ENCODE assay signal across 18 cellular contexts in genomic region chr4:38157592-38157991, GRCh38.
DNase-seq lines count a peak whose midpoint lies in the region; ATAC-seq, FAIRE-seq and TF ChIP-seq lines count a peak whose summit lies in the region.
"Had no signal": no experiment of that assay in that cellular context is flagged by ENCODE, and none has a peak within 500 bp of the region (broad histone marks: within the 10 kb centered on the region; RNA-seq: fewer than 3 reads in every experiment).

No MANE protein-coding gene starts in this region.

- H4K20me1 ChIP-seq in IMR-90 (ENCODE audit: insufficient read depth, low read length) (no peaks in the 10 kb centered on the region), keratinocyte (ENCODE audit: control insufficient read depth, extremely low read depth, insufficient read depth, low read length) (no peaks in the 10 kb centered on the region)

- peak overlapping the region; percentile 24; the same call in 1 of the 2 replicates for H4K91ac ChIP-seq in IMR-90 (ENCODE audit: insufficient read depth, low read depth, low read length)

- no peak for ATAC-seq in A549
- no peak for ATAC-seq in IMR-90 (ENCODE audit: low read depth)
- ATAC-seq in T-helper 17 cell: no peak
- ATAC-seq: activated T-helper 17 cell treated with anti-CD3 and anti-CD28 coated beads, Interleukin-2, amount 50 U/mL, for 72 hours had no signal

- H3K4me1 Mint-ChIP-seq in T-helper 17 cell: peaks cover 42% of the 10 kb centered on the region

- no peak overlapping the region for H3K4me3 Mint-ChIP-seq in T-helper 17 cell
- H3K4me3 Mint-ChIP-seq: activated B cell treated with CpG ODN at 0.5 μM for 24 hours; activated T-helper 17 cell treated with anti-CD3 and anti-CD28 coated beads, Interleukin-2, amount 50 U/mL, for 72 hours had no signal

- H4K8ac ChIP-seq in IMR-90 (ENCODE audit: low read depth in 2 of 2, low read length in 2 of 2): no peak overlapping the region

- intact Hi-C loops in IMR-90 (cut with micrococcal nuclease): no loop called here

- POLR2A ChIA-PET in A549 (lab: Yijun Ruan, JAX): no interaction called here
- POLR2A ChIA-PET in IMR-90 (lab: Charles Lee; ENCODE audit: unreplicated experiment): no interaction called here

- H2BK20ac ChIP-seq in IMR-90 (ENCODE audit: low read depth, low read length): peak overlapping the region; percentile 71; the same call in 1 of the 2 replicates

- TF ChIP-seq CTCF in A549 (IDR thresholded peaks at IDR 0.05): no peak
- no peak for TF ChIP-seq CTCF in IMR-90 (conservative IDR thresholded peaks at IDR 0.05; ENCODE audit: low read depth, low read length)
- TF ChIP-seq CTCF in keratinocyte (optimal IDR thresholded peaks at IDR 0.05 in 1 of 3, IDR thresholded peaks at IDR 0.05 in 1 of 3, conservative IDR thresholded peaks at IDR 0.05 in 1 of 3; ENCODE audit: extremely low read depth in 1 of 3, insufficient read depth in 2 of 3, low read length in 3 of 3): no peak
- TF ChIP-seq CTCF in WERI-Rb-1 (IDR thresholded peaks at IDR 0.05; ENCODE audit: low read depth, low read length): no peak

- H3K27ac ChIP-seq in A549: peak overlapping the region; percentile 72 to 77
- no peak overlapping the region for H3K27ac ChIP-seq in IMR-90 (ENCODE audit: insufficient read depth, low read length)
- H3K27ac ChIP-seq in keratinocyte (ENCODE audit: control insufficient read depth, insufficient read depth, low read length): peak overlapping the region; percentile 48
- no peak overlapping the region for H3K27ac ChIP-seq in WERI-Rb-1

- H2BK5ac ChIP-seq in IMR-90 (ENCODE audit: low read depth, low read length, poor library complexity, severe bottlenecking): no peak overlapping the region

- FAIRE-seq in A549 (lab: Jason Lieb, UNC) (no peak), keratinocyte (lab: Jason Lieb, UNC) (peak; percentile 91), RCC 7860 (lab: Jason Lieb, UNC) (no peak)
- FAIRE-seq: GM12892, H1 had no signal

- H3K79me1 ChIP-seq in IMR-90 (ENCODE audit: low read depth in 1 of 2, low read length in 2 of 2): no peaks in the 10 kb centered on the region; a peak in 1 of 4 replicates

- no peak for TF ChIP-seq RAD21 in A549 (conservative IDR thresholded peaks at IDR 0.05 in 1 of 2, IDR thresholded peaks at IDR 0.05 in 1 of 2)
- no peak for TF ChIP-seq RAD21 in IMR-90 (IDR thresholded peaks at IDR 0.05; ENCODE audit: low read length)

- BruUV-seq in IMR-90 (replicated peaks; lab: Mats Ljungman, UMichigan): no TSS peak

- H3K36me3 Mint-ChIP-seq in T-helper 17 cell (ENCODE audit: low read depth): no peaks in the 10 kb centered on the region

- peak overlapping the region; percentile 13 for H2AK9ac ChIP-seq in IMR-90 (replicated peaks; ENCODE audit: low read depth, low read length, poor library complexity)

- no peak overlapping the region for H3K56ac ChIP-seq in IMR-90 (ENCODE audit: extremely low read depth, insufficient read depth, low read length)

- H2BK15ac ChIP-seq in IMR-90 (ENCODE audit: low read depth, low read length): 0 out of 3 replicates have a peak overlapping the region, but pooled peaks have one; percentile 17

- 0 out of 2 replicates have a peak overlapping the region, but pooled peaks have one; percentile 44 for H3K14ac ChIP-seq in IMR-90 (replicated peaks; ENCODE audit: low read depth, low read length)

- H2AK5ac ChIP-seq in IMR-90 (ENCODE audit: low read depth, low read length): peak overlapping the region; percentile 53

- H3K9ac ChIP-seq in IMR-90 (ENCODE audit: low read depth, low read length): no peak overlapping the region
- peak overlapping the region; percentile 1 for H3K9ac ChIP-seq in keratinocyte (ENCODE audit: control insufficient read depth, extremely low read depth, insufficient read depth, low read length)

- no peaks in the 10 kb centered on the region for H3K27me3 Mint-ChIP-seq in T-helper 17 cell
- H3K27me3 Mint-ChIP-seq: activated B cell treated with CpG ODN at 0.5 μM for 24 hours; activated T-helper 17 cell treated with anti-CD3 and anti-CD28 coated beads, Interleukin-2, amount 50 U/mL, for 72 hours had no signal

- H3K18ac ChIP-seq in IMR-90 (ENCODE audit: low read depth, low read length): no peak overlapping the region; the same call in 1 of the 2 replicates

- H3K27ac Mint-ChIP-seq in T-helper 17 cell: peak overlapping the region; percentile 96
- H3K27ac Mint-ChIP-seq: activated B cell treated with CpG ODN at 0.5 μM for 24 hours had no signal

- H3K36me3 ChIP-seq in IMR-90 (ENCODE audit: control insufficient read depth, insufficient read depth, low read length) (no peaks in the 10 kb centered on the region), keratinocyte (ENCODE audit: control insufficient read depth in 2 of 2, extremely low read depth in 1 of 2, insufficient read depth in 2 of 2, low read length in 2 of 2) (no peaks in the 10 kb centered on the region), WERI-Rb-1 (no peaks in the 10 kb centered on the region)

- no peak overlapping the region for H3K4me3 ChIP-seq in A549
- no peak overlapping the region for H3K4me3 ChIP-seq in IMR-90 (ENCODE audit: insufficient read depth, low read depth, low read length)
- H3K4me3 ChIP-seq in keratinocyte (ENCODE audit: control insufficient read depth in 2 of 3, extremely low read depth in 1 of 3, insufficient read depth in 2 of 3, low read depth in 1 of 3, low read length in 3 of 3): no peak overlapping the region
- H3K4me3 ChIP-seq in WERI-Rb-1 (ENCODE audit: low read depth, low read length): no peak overlapping the region

- 20% methylated on average over 1 of the region's 1 CpG for WGBS in A549 (ENCODE audit: missing lambda C conversion rate)
- WGBS in IMR-90 (ENCODE audit: extremely low coverage in 2 of 2, insufficient read length in 1 of 2), 2 experiments: 100% methylated on average over 1 of the region's 1 CpG; no CpG with 5 or more reads in 1 of the 2 experiments

- H3K9me3 ChIP-seq in A549: no peaks in the 10 kb centered on the region
- H3K9me3 ChIP-seq in IMR-90 (ENCODE audit: control insufficient read depth, insufficient read depth, low read length): no peaks in the 10 kb centered on the region
- H3K9me3 ChIP-seq in T-helper 17 cell (ENCODE audit: control insufficient read depth, low read length, poor library complexity, severe bottlenecking): no peaks in the 10 kb centered on the region
- no peaks in the 10 kb centered on the region for H3K9me3 ChIP-seq in keratinocyte (ENCODE audit: control insufficient read depth, low read depth, low read length)
- H3K9me3 ChIP-seq in WERI-Rb-1 (ENCODE audit: severe bottlenecking): no peaks in the 10 kb centered on the region
- H3K9me3 ChIP-seq: Caco-2 had no signal

- H3K79me2 ChIP-seq in keratinocyte (ENCODE audit: control insufficient read depth, insufficient read depth, low read length): no peaks in the 10 kb centered on the region

- no peak for TF ChIP-seq EP300 in A549 (IDR thresholded peaks at IDR 0.05)

- H4K5ac ChIP-seq in IMR-90 (ENCODE audit: low read depth, low read length): no peak overlapping the region

- peak overlapping the region; percentile 26; the same call in 1 of the 2 replicates for H3K4ac ChIP-seq in IMR-90 (ENCODE audit: low read depth, low read length)

- H3K4me1 ChIP-seq in A549: peaks cover 69% of the 10 kb centered on the region
- peaks cover 16% of the 10 kb centered on the region for H3K4me1 ChIP-seq in IMR-90 (ENCODE audit: control insufficient read depth, insufficient read depth, low read length)
- peaks cover 71% of the 10 kb centered on the region for H3K4me1 ChIP-seq in keratinocyte (ENCODE audit: control insufficient read depth, extremely low read depth, insufficient read depth, low read length)
- H3K4me1 ChIP-seq: Caco-2 had no signal

- DNase-seq in A549 (ENCODE audit: low read depth in 1 of 2, low spot score in 1 of 2) (peak in 1 of 2 experiments; percentile 66), IMR-90 (no peak), T-helper 17 cell (no peak), keratinocyte (ENCODE audit: low read depth, low spot score) (no peak), RCC 7860 (ENCODE audit: low spot score) (no peak), WERI-Rb-1 (no peak)
- no peak for DNase-seq in stimulated activated naive CD4-positive, alpha-beta T cell treated with Interleukin-2 at 50 U/mL for 16 hours (lab: John Stamatoyannopoulos, UW)
- no peak for DNase-seq in activated CD8-positive, alpha-beta memory T cell treated with anti-CD3 and anti-CD28 coated beads, Interleukin-2, amount 50 U/mL, for 4 hours
- DNase-seq: activated B cell treated with CpG ODN at 0.5 μM for 24 hours, Caco-2, cerebellar nuclear complex, GDM1, NCI-H1694, NCI-H510A, RPMI8226 had no signal

- H2AFZ ChIP-seq in IMR-90 (replicated peaks; ENCODE audit: low read length, poor library complexity) (no peak overlapping the region), keratinocyte (ENCODE audit: control insufficient read depth, low read length) (no peak overlapping the region)

- no peak overlapping the region for H2BK120ac ChIP-seq in IMR-90 (ENCODE audit: low read depth, low read length)

- in situ Hi-C loops in IMR-90 (cut with MboI; ENCODE audit: low sequenced_read_pairs): no loop called here

- no peak overlapping the region for H3K23ac ChIP-seq in IMR-90 (ENCODE audit: low read depth, low read length)

- CTCF ChIA-PET in A549 (lab: Yijun Ruan, JAX) (interaction anchor here (1.3 kb wide), 1 partner anchor 21 kb away, joined by 3 read pairs; no protein-coding TSS in a partner anchor), IMR-90 (lab: Yijun Ruan, JAX) (no interaction called here)

- dilution Hi-C loops in IMR-90 (cut with HindIII; ENCODE audit: low sequenced_read_pairs, unreplicated experiment): no loop called here
- dilution Hi-C loops in keratinocyte (cut with MboI; ENCODE audit: extremely low pct_ligation_motif_present, low sequenced_read_pairs): no loop called here

- H3K4me2 ChIP-seq in A549 (peak overlapping the region; percentile 48; the same call in 2 of the 3 replicates), IMR-90 (ENCODE audit: low read depth, low read length) (no peak overlapping the region), keratinocyte (ENCODE audit: control insufficient read depth, extremely low read depth, insufficient read depth, low read depth, low read length) (peak overlapping the region; percentile 35)

- H3K9me1 ChIP-seq in IMR-90 (ENCODE audit: insufficient read depth, low read length) (peaks cover 14% of the 10 kb centered on the region), keratinocyte (ENCODE audit: control insufficient read depth, extremely low read depth, insufficient read depth, low read length) (no peaks in the 10 kb centered on the region)

- TF ChIP-seq POLR2A in A549 (IDR thresholded peaks at IDR 0.05; ENCODE audit: low read length): no peak
- TF ChIP-seq POLR2A in IMR-90 (IDR thresholded peaks at IDR 0.05; ENCODE audit: low read depth, low read length): no peak

- no peaks in the 10 kb centered on the region for H3K27me3 ChIP-seq in IMR-90 (ENCODE audit: control insufficient read depth, insufficient read depth, low read length)
- no peaks in the 10 kb centered on the region for H3K27me3 ChIP-seq in keratinocyte (ENCODE audit: control insufficient read depth, extremely low read depth, insufficient read depth, low read length)
- no peaks in the 10 kb centered on the region for H3K27me3 ChIP-seq in WERI-Rb-1 (ENCODE audit: insufficient read depth, low read depth, severe bottlenecking)

TF ChIP-seq in A549, 52 proteins besides CTCF, POLR2A, EP300 and RAD21:
- TF ChIP-seq EHMT2 (IDR thresholded peaks at IDR 0.05; ENCODE audit: low read depth) (no peak), JUNB (IDR thresholded peaks at IDR 0.05) (no peak)
TF ChIP-seq in A549: peak in this region for 0.

TF ChIP-seq in IMR-90, 13 proteins besides CTCF, POLR2A, EP300 and RAD21 (continues in another document):
- TF ChIP-seq CHD1 (IDR thresholded peaks at IDR 0.05; ENCODE audit: low read depth, low read length): no peak

Comparison
In these comparisons a context has a peak if more than half of its experiments do, and no peak if none do; other contexts are left out.
1. H3K27ac ChIP-seq: peak in A549 (2 of 2) and keratinocyte (single experiment); none in IMR-90 (single experiment) and WERI-Rb-1 (single experiment).